8 cellular contexts compared by ENCODE assay signal in genomic region chr9:124940521-124940893, GRCh38. TPM values are rescaled to one million over a fixed set of nuclear protein-coding genes. Genes with fewer than 3 reads are reported as not detected.
DNase-seq lines count a peak whose midpoint lies in the region; ATAC-seq and TF ChIP-seq lines count a peak whose summit lies in the region.

No MANE protein-coding gene starts in this region.

- peak overlapping the region; percentile 93 for H3K27ac ChIP-seq in CD8-positive, alpha-beta memory T cell (ENCODE audit: low read depth, low read length)
- H3K27ac ChIP-seq in parathyroid adenoma: peak overlapping the region; percentile 85

- no peaks in the 10 kb centered on the region for H3K27me3 ChIP-seq in CD8-positive, alpha-beta memory T cell (ENCODE audit: insufficient read depth, low read length, poor library complexity, severe bottlenecking)
- H3K27me3 ChIP-seq in parathyroid adenoma (ENCODE audit: control insufficient read depth, insufficient read depth, low read length): no peaks in the 10 kb centered on the region

- peak overlapping the region; percentile 82 to 99 (median 90) for H3K4me3 Mint-ChIP-seq in CD8-positive, alpha-beta memory T cell

- H3K9me3 Mint-ChIP-seq in CD8-positive, alpha-beta memory T cell: no peaks in the 10 kb centered on the region

- DNase-seq in CD8-positive, alpha-beta memory T cell: no peak
- peak; percentile 47 to 59 for DNase-seq in SHP77 (lab: John Stamatoyannopoulos, UW)
- no peak for DNase-seq in fibroblast of mammary gland (ENCODE audit: low read depth)
- DNase-seq in NCI-H2227 treated with DMSO at 0.1 percent for 48 hours (lab: John Stamatoyannopoulos, UW): no peak
- no peak for DNase-seq in stimulated activated naive CD4-positive, alpha-beta T cell treated with Interleukin-2 at 50 U/mL for 16 hours (lab: John Stamatoyannopoulos, UW)

- H3K4me1 Mint-ChIP-seq in CD8-positive, alpha-beta memory T cell: peaks cover 27 to 32% (median 31%) of the 10 kb centered on the region in 3 donors

- peaks cover 3 to 33% (median 5%) of the 10 kb centered on the region in 3 donors for H3K36me3 Mint-ChIP-seq in CD8-positive, alpha-beta memory T cell

- H3K4me1 ChIP-seq in CD8-positive, alpha-beta memory T cell (ENCODE audit: insufficient read depth, low read length): peaks cover 16% of the 10 kb centered on the region
- H3K4me1 ChIP-seq in parathyroid adenoma: no peaks in the 10 kb centered on the region

- no peaks in the 10 kb centered on the region for H3K9me3 ChIP-seq in CD8-positive, alpha-beta memory T cell (ENCODE audit: low read length)
- H3K9me3 ChIP-seq in parathyroid adenoma (ENCODE audit: control insufficient read depth, low read length): no peaks in the 10 kb centered on the region

- H3K27me3 Mint-ChIP-seq in CD8-positive, alpha-beta memory T cell: peaks cover 0 to 3% of the 10 kb centered on the region in 2 donors

- H3K4me3 ChIP-seq in CD8-positive, alpha-beta memory T cell (ENCODE audit: low read length): peak overlapping the region; percentile 91
- peak overlapping the region; percentile 90 for H3K4me3 ChIP-seq in fibroblast of mammary gland (ENCODE audit: control insufficient read depth, low read depth, low read length)
- peak overlapping the region; percentile 85 for H3K4me3 ChIP-seq in parathyroid adenoma (ENCODE audit: low read depth, low read length)

- CTCF ChIA-PET in CD8-positive, alpha-beta memory T cell (lab: Charles Lee): no interaction called here

- H3K27ac Mint-ChIP-seq in CD8-positive, alpha-beta memory T cell: peak overlapping the region; percentile 85 to 98 (median 96)

- peak; percentile 31 for ATAC-seq in GM19043 (IDR thresholded peaks at IDR 0.05; ENCODE audit: low read depth, unreplicated experiment)
- peak; percentile 35 for ATAC-seq in HG03139 (IDR thresholded peaks at IDR 0.05; ENCODE audit: unreplicated experiment)

- POLR2A ChIA-PET in CD8-positive, alpha-beta memory T cell (lab: Charles Lee): interaction anchor here (2.8 kb wide), 1 partner anchor 301 kb away, joined by 9 read pairs; the partner anchor contains the start of gene HSPA5

- no peaks in the 10 kb centered on the region for H3K79me2 ChIP-seq in parathyroid adenoma

- H3K36me3 ChIP-seq in CD8-positive, alpha-beta memory T cell (ENCODE audit: insufficient read depth, low read length): no peaks in the 10 kb centered on the region
- no peaks in the 10 kb centered on the region for H3K36me3 ChIP-seq in parathyroid adenoma (ENCODE audit: control insufficient read depth, insufficient read depth, low read length)

- H3K4me2 ChIP-seq in parathyroid adenoma (ENCODE audit: low read length): peak overlapping the region; percentile 88

- peak overlapping the region; percentile 79 for H2AFZ ChIP-seq in parathyroid adenoma

- peak overlapping the region; percentile 12 for H3K9ac ChIP-seq in parathyroid adenoma

- TF ChIP-seq CTCF in fibroblast of mammary gland (conservative IDR thresholded peaks at IDR 0.05; ENCODE audit: control insufficient read depth, insufficient read depth, low read depth, low read length): no peak
- no peak for TF ChIP-seq CTCF in parathyroid adenoma (IDR thresholded peaks at IDR 0.05)

RNA-seq across cellular contexts. Expression of gene GOLGA1, which starts 0.4 kb away (rescaled TPM):
- total RNA-seq in CD8-positive, alpha-beta memory T cell: 10 to 100 TPM; 17.1 to 21.1 TPM
- polyA plus RNA-seq in CD8-positive, alpha-beta memory T cell: 8.5 TPM

Comparison
In these comparisons a context has a peak if more than half of its experiments do, and no peak if none do; other contexts are left out.
1. DNase-seq: peak in SHP77 (2 of 2); none in CD8-positive, alpha-beta memory T cell (0 of 5), fibroblast of mammary gland (single experiment), NCI-H2227 treated with DMSO at 0.1 percent for 48 hours (single experiment) and stimulated activated naive CD4-positive, alpha-beta T cell treated with Interleukin-2 at 50 U/mL for 16 hours (single experiment).
2. Peak in every context shown above with its lines, with median percentiles within 50 percentile points of each other: H3K4me3 ChIP-seq.